In genomic region chr10:72303424-72304128, GRCh38 we compare ENCODE assay signal across 14 cellular contexts. TPM values are rescaled to one million over a fixed set of nuclear protein-coding genes. Genes with fewer than 3 reads are reported as not detected.
DNase-seq lines count a peak whose midpoint lies in the region; ATAC-seq and TF ChIP-seq lines count a peak whose summit lies in the region.
"Had no signal": no experiment of that assay in that cellular context is flagged by ENCODE, and none has a peak within 500 bp of the region (broad histone marks: within the 10 kb centered on the region; RNA-seq: fewer than 3 reads in every experiment).

No MANE protein-coding gene starts in this region.

- H3K4me1 ChIP-seq in DOHH2 (ENCODE audit: control insufficient read depth, low read length): peaks cover 97% of the 10 kb centered on the region
- peaks cover 4% of the 10 kb centered on the region for H3K4me1 ChIP-seq in neural progenitor cell

- no peaks in the 10 kb centered on the region for H3K9me3 Mint-ChIP-seq in activated CD4-positive, alpha-beta T cell treated with anti-CD3 and anti-CD28 coated beads, Interleukin-2, amount 10 ng/mL, durations not matched to agents 24 days and 14 days
- peaks cover 3% of the 10 kb centered on the region for H3K9me3 Mint-ChIP-seq in neural progenitor cell

- H3K36me3 Mint-ChIP-seq in activated CD4-positive, alpha-beta T cell treated with anti-CD3 and anti-CD28 coated beads, Interleukin-2, amount 10 ng/mL, durations not matched to agents 24 days and 14 days (ENCODE audit: low read depth): no peaks in the 10 kb centered on the region
- H3K36me3 Mint-ChIP-seq in neural progenitor cell: peaks cover 2% of the 10 kb centered on the region

- peaks cover 45% of the 10 kb centered on the region for H3K4me1 Mint-ChIP-seq in activated CD4-positive, alpha-beta T cell treated with anti-CD3 and anti-CD28 coated beads, Interleukin-2, amount 10 ng/mL, durations not matched to agents 24 days and 14 days
- H3K4me1 Mint-ChIP-seq in neural progenitor cell: peaks cover 25% of the 10 kb centered on the region

- H3K27ac ChIP-seq in DOHH2 (ENCODE audit: low read depth, low read length): peak overlapping the region; percentile 61
- H3K27ac ChIP-seq in neural progenitor cell: no peak overlapping the region
- H3K27ac ChIP-seq: cardiac muscle cell had no signal

- peak; percentile 61 for DNase-seq in activated CD4-positive, alpha-beta T cell treated with anti-CD3 and anti-CD28 coated beads, Interleukin-2, amount 10 ng/mL, durations not matched to agents 24 days and 14 days
- DNase-seq in activated CD4-positive, alpha-beta T cell treated with anti-CD3 and anti-CD28 coated beads, Interleukin-2, amount 50 U/mL, for 48 hours: no peak
- peak; percentile 54 to 55 for DNase-seq in activated T-cell treated with anti-CD3 and anti-CD28 coated beads, Interleukin-2, amount 50 U/mL, for 48 hours
- DNase-seq in neural progenitor cell (ENCODE audit: low spot score) (no peak), AG08395 (ENCODE audit: low spot score) (no peak)
- DNase-seq: effector CD8-positive, alpha-beta T cell; left cardiac atrium; NCI-H2107; NCI-H748 treated with DMSO at 0.1 percent for 48 hours; RPMI8226 had no signal

- no peaks in the 10 kb centered on the region for H3K36me3 ChIP-seq in DOHH2 (ENCODE audit: control insufficient read depth, low read length)
- no peaks in the 10 kb centered on the region for H3K36me3 ChIP-seq in neural progenitor cell
- H3K36me3 ChIP-seq: cardiac muscle cell had no signal

- H3F3A ChIP-seq in DOHH2 (ENCODE audit: control insufficient read depth, insufficient read depth) (peaks cover 25% of the 10 kb centered on the region), neural progenitor cell (ENCODE audit: low read depth) (peaks cover 3% of the 10 kb centered on the region)

- intact Hi-C loops in activated CD4-positive, alpha-beta T cell treated with anti-CD3 and anti-CD28 coated beads, Interleukin-2, amount 10 ng/mL, durations not matched to agents 24 days and 14 days (cut with micrococcal nuclease): no loop called here

- H3K9ac ChIP-seq in neural progenitor cell: no peak overlapping the region

- peak overlapping the region; percentile 67 for H3K4me3 ChIP-seq in DOHH2 (ENCODE audit: low read length)
- H3K4me3 ChIP-seq in neural progenitor cell: no peak overlapping the region
- H3K4me3 ChIP-seq: cardiac muscle cell had no signal

- no peak for ATAC-seq in HG03439 (IDR thresholded peaks at IDR 0.05; ENCODE audit: unreplicated experiment)
- no peak for ATAC-seq in HG02798 (IDR thresholded peaks at IDR 0.05; ENCODE audit: poor library complexity, unreplicated experiment)
- ATAC-seq: left cardiac atrium had no signal

- H3K27me3 ChIP-seq in DOHH2 (ENCODE audit: control insufficient read depth, low read length) (no peaks in the 10 kb centered on the region), neural progenitor cell (no peaks in the 10 kb centered on the region)
- H3K27me3 ChIP-seq: cardiac muscle cell had no signal

- H3K4me2 ChIP-seq in DOHH2 (ENCODE audit: low read length) (peak overlapping the region; percentile 38), neural progenitor cell (no peak overlapping the region)

- H2AFZ ChIP-seq in neural progenitor cell (replicated peaks): no peak overlapping the region

- H3K4me3 Mint-ChIP-seq in activated CD4-positive, alpha-beta T cell treated with anti-CD3 and anti-CD28 coated beads, Interleukin-2, amount 10 ng/mL, durations not matched to agents 24 days and 14 days: no peak overlapping the region
- peak overlapping the region; percentile 38 for H3K4me3 Mint-ChIP-seq in neural progenitor cell

- TF ChIP-seq CTCF in DOHH2 (IDR thresholded peaks at IDR 0.05; ENCODE audit: low read depth, low read length, poor library complexity, severe bottlenecking) (no peak), neural progenitor cell (IDR thresholded peaks at IDR 0.05) (no peak)

- H3K9me3 ChIP-seq in DOHH2 (ENCODE audit: control insufficient read depth, insufficient read depth, low read length) (no peaks in the 10 kb centered on the region), neural progenitor cell (ENCODE audit: low read depth) (no peaks in the 10 kb centered on the region)

- no peaks in the 10 kb centered on the region for H4K20me1 ChIP-seq in DOHH2 (ENCODE audit: control insufficient read depth, insufficient read depth, low read depth, low read length)
- no peaks in the 10 kb centered on the region for H4K20me1 ChIP-seq in neural progenitor cell (ENCODE audit: low read depth)

- H3K79me2 ChIP-seq in DOHH2 (ENCODE audit: control insufficient read depth, low read length) (no peaks in the 10 kb centered on the region), neural progenitor cell (ENCODE audit: low read depth) (no peaks in the 10 kb centered on the region)

- peak overlapping the region; percentile 81 for H3K27ac Mint-ChIP-seq in activated CD4-positive, alpha-beta T cell treated with anti-CD3 and anti-CD28 coated beads, Interleukin-2, amount 10 ng/mL, durations not matched to agents 24 days and 14 days
- H3K27ac Mint-ChIP-seq in neural progenitor cell: peak overlapping the region; percentile 95

- no peaks in the 10 kb centered on the region for H3K9me2 ChIP-seq in DOHH2 (replicated peaks; ENCODE audit: control insufficient read depth, low read length)

- H3K27me3 Mint-ChIP-seq in activated CD4-positive, alpha-beta T cell treated with anti-CD3 and anti-CD28 coated beads, Interleukin-2, amount 10 ng/mL, durations not matched to agents 24 days and 14 days: no peaks in the 10 kb centered on the region
- H3K27me3 Mint-ChIP-seq in neural progenitor cell (ENCODE audit: insufficient read depth, low read depth): peaks cover 14% of the 10 kb centered on the region

RNA-seq across cellular contexts. Expression of gene DDIT4, which starts 29.9 kb away (rescaled TPM):
- total RNA-seq in activated CD4-positive, alpha-beta T cell treated with anti-CD3 and anti-CD28 coated beads, Interleukin-2, amount 10 ng/mL, durations not matched to agents 24 days and 14 days: 260 and 271 TPM in 2 replicates
- 257 and 436 TPM in 2 replicates for total RNA-seq in neural progenitor cell (ENCODE audit: low replicate concordance)

RNA-seq across cellular contexts. Expression of gene DNAJB12, which starts 51.1 kb away (rescaled TPM):
- total RNA-seq in activated CD4-positive, alpha-beta T cell treated with anti-CD3 and anti-CD28 coated beads, Interleukin-2, amount 10 ng/mL, durations not matched to agents 24 days and 14 days: 32.5 and 35.1 TPM in 2 replicates
- total RNA-seq in neural progenitor cell (ENCODE audit: low replicate concordance): 8.8 and 16.1 TPM in 2 replicates

Comparison
In these comparisons a context has a peak if more than half of its experiments do, and no peak if none do; other contexts are left out.
1. DNase-seq: peak in activated CD4-positive, alpha-beta T cell treated with anti-CD3 and anti-CD28 coated beads, Interleukin-2, amount 10 ng/mL, durations not matched to agents 24 days and 14 days (single experiment) and activated T-cell treated with anti-CD3 and anti-CD28 coated beads, Interleukin-2, amount 50 U/mL, for 48 hours (2 of 2); none in activated CD4-positive, alpha-beta T cell treated with anti-CD3 and anti-CD28 coated beads, Interleukin-2, amount 50 U/mL, for 48 hours (0 of 2), neural progenitor cell (single experiment) and AG08395 (single experiment).